Comparison of ENCODE assay signal across 21 cellular contexts in genomic region chr12:80189241-80189640, GRCh38.
DNase-seq lines count a peak whose midpoint lies in the region; ATAC-seq and TF ChIP-seq lines count a peak whose summit lies in the region.
"Had no signal": no experiment of that assay in that cellular context is flagged by ENCODE, and none has a peak within 500 bp of the region (broad histone marks: within the 10 kb centered on the region; RNA-seq: fewer than 3 reads in every experiment).

No MANE protein-coding gene starts in this region.

- in situ Hi-C loops in astrocyte of the spinal cord (cut with HindIII; ENCODE audit: low sequenced_read_pairs): no loop called here

- H3K4me3 ChIP-seq in AG04450 (ENCODE audit: low read depth, low read length): no peak overlapping the region
- no peak overlapping the region for H3K4me3 ChIP-seq in astrocyte of the spinal cord (ENCODE audit: low read depth, low read length)
- H3K4me3 ChIP-seq in dorsolateral prefrontal cortex: no peak overlapping the region
- H3K4me3 ChIP-seq: BLaER1, heart right ventricle, pancreas had no signal

- no peak for ATAC-seq in HG02571 (IDR thresholded peaks at IDR 0.05; ENCODE audit: unreplicated experiment)
- ATAC-seq in HG03025 (IDR thresholded peaks at IDR 0.05; ENCODE audit: low FRiP score, unreplicated experiment): no peak
- ATAC-seq: heart right ventricle; pancreas; stimulated activated naive CD8-positive, alpha-beta T cell treated with anti-CD3 and anti-CD28 coated beads, Interleukin-15, Interleukin-2, amounts not matched to agents 100 U/mL and 50 U/mL, for 24 hours had no signal

- H3K27me3 ChIP-seq in AG04450 (ENCODE audit: control insufficient read depth, insufficient read depth, low read length) (no peaks in the 10 kb centered on the region), dorsolateral prefrontal cortex (no peaks in the 10 kb centered on the region)
- H3K27me3 ChIP-seq: BLaER1, heart right ventricle, pancreas had no signal

- POLR2A ChIA-PET in AG04450 (lab: Yijun Ruan, JAX): interaction anchor here (0.6 kb wide), 1 partner anchor 779 kb away, joined by 3 read pairs; no protein-coding TSS in a partner anchor

- intact Hi-C loops in dorsolateral prefrontal cortex (cut with DNase I): loop anchor here (5.0 to 10.0 kb wide), 3 partner anchors 254 to 634 kb away; partner anchors contain the start of gene PPP1R12A (in 1 of the 2)

- TF ChIP-seq CTCF in AG04450 (IDR thresholded peaks at IDR 0.05; ENCODE audit: low read depth, low read length) (0 out of 2 replicates have a peak, but pooled peaks have one; percentile 3), astrocyte of the spinal cord (IDR thresholded peaks at IDR 0.05; ENCODE audit: low read depth, low read length) (no peak), dorsolateral prefrontal cortex (IDR thresholded peaks at IDR 0.05 in 54 of 56, conservative IDR thresholded peaks at IDR 0.05 in 2 of 56; ENCODE audit: low read depth in 1 of 56, partially characterized antibody in 56 of 56) (no peak)

- CTCF ChIA-PET in AG04450 (lab: Charles Lee): interaction anchor here (1.3 to 1.8 kb wide), 4 partner anchors 80 to 403 kb away, joined by 3 to 14 read pairs (median 4); no protein-coding TSS in a partner anchor

- DNase-seq in AG04450 (ENCODE audit: low read depth, low spot score): peak; percentile 65
- peak; percentile 85 for DNase-seq in HCEC 1CT
- DNase-seq in astrocyte of the spinal cord (ENCODE audit: low read depth, low spot score): peak; percentile 87
- peak; percentile 45 for DNase-seq in myocyte (ENCODE audit: low read depth)
- no peak for DNase-seq in NCI-H2227 (lab: John Stamatoyannopoulos, UW; ENCODE audit: unreplicated experiment)
- no peak for DNase-seq in dorsolateral prefrontal cortex
- DNase-seq: activated CD4-positive, alpha-beta T cell treated with anti-CD3 and anti-CD28 coated beads, Interleukin-2, amount 50 U/mL, for 1 hour; activated naive CD4-positive, alpha-beta T cell treated with anti-CD3 and anti-CD28 coated beads, Interleukin-2, amount 10 ng/mL, durations not matched to agents 7 days and 5 days; activated T-cell treated with anti-CD3 and anti-CD28 coated beads for 4 hours; central memory CD4-positive, alpha-beta T cell; DMS153; heart right ventricle; kidney; NCI-H146; pancreas; SHP77 treated with DMSO at 0.1 percent for 48 hours; stimulated activated naive CD8-positive, alpha-beta T cell treated with anti-CD3 and anti-CD28 coated beads, Interleukin-15, Interleukin-2, amounts not matched to agents 100 U/mL and 50 U/mL, for 24 hours; T1000 had no signal

- H3K27ac ChIP-seq in AG04450 (ENCODE audit: low read depth, low read length) (peak overlapping the region; percentile 43), dorsolateral prefrontal cortex (peak overlapping the region in 6 of 59 donors; percentile 7 to 47 (median 14))
- H3K27ac ChIP-seq: BLaER1, pancreas had no signal

- H3K9me3 ChIP-seq in AG04450 (ENCODE audit: control insufficient read depth, insufficient read depth, low read length): no peaks in the 10 kb centered on the region
- H3K9me3 ChIP-seq: BLaER1, heart right ventricle, pancreas had no signal

Comparison
In these comparisons a context has a peak if more than half of its experiments do, and no peak if none do; other contexts are left out.
1. DNase-seq: peak in AG04450 (single experiment), HCEC 1CT (single experiment), astrocyte of the spinal cord (single experiment) and myocyte (single experiment); none in NCI-H2227 (single experiment) and dorsolateral prefrontal cortex (0 of 10).